1 cellular context compared by ENCODE assay signal in the genomic region with DNA sequence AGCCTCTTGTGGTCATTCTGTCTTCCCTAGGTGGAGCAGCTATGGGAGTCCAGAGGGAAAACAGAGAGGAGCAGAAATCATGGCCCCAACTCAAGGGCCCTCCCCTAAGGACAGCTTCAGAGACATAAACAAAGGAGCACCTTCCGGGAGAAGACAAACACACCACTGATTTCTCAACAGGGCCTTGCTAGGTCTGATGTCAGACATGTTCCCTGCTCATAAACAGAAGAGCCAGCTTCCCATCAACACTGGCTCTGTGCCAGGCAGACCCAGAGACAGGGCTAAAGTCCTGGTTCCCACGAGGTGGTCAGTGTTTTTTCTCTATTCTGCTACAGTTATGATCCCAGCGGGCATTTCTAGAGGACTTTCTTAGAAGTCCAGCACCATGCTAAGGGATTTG.
TF ChIP-seq lines count a peak whose summit lies in the region.

No MANE protein-coding gene starts in this region.

TF ChIP-seq in WTC11, 78 proteins besides CTCF, POLR2A, EP300 and RAD21:
- TF ChIP-seq, protein P1, sequence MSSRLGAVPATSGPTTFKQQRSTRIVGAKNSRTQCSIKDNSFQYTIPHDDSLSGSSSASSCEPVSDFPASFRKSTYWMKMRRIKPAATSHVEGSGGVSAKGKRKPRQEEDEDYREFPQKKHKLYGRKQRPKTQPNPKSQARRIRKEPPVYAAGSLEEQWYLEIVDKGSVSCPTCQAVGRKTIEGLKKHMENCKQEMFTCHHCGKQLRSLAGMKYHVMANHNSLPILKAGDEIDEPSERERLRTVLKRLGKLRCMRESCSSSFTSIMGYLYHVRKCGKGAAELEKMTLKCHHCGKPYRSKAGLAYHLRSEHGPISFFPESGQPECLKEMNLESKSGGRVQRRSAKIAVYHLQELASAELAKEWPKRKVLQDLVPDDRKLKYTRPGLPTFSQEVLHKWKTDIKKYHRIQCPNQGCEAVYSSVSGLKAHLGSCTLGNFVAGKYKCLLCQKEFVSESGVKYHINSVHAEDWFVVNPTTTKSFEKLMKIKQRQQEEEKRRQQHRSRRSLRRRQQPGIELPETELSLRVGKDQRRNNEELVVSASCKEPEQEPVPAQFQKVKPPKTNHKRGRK (CRISPR knock-in tag; IDR thresholded peaks at IDR 0.05; ENCODE audit: borderline replicate concordance) = no peak
- no peak for TF ChIP-seq IRF2 (CRISPR knock-in tag; IDR thresholded peaks at IDR 0.05; ENCODE audit: borderline replicate concordance, low read depth)
- no peak for TF ChIP-seq ZNF416 (CRISPR knock-in tag; IDR thresholded peaks at IDR 0.05)
- TF ChIP-seq, protein P2, sequence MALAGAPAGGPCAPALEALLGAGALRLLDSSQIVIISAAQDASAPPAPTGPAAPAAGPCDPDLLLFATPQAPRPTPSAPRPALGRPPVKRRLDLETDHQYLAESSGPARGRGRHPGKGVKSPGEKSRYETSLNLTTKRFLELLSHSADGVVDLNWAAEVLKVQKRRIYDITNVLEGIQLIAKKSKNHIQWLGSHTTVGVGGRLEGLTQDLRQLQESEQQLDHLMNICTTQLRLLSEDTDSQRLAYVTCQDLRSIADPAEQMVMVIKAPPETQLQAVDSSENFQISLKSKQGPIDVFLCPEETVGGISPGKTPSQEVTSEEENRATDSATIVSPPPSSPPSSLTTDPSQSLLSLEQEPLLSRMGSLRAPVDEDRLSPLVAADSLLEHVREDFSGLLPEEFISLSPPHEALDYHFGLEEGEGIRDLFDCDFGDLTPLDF (CRISPR knock-in tag; IDR thresholded peaks at IDR 0.05) = no peak
- no peak for TF ChIP-seq SMAD4 (CRISPR knock-in tag; IDR thresholded peaks at IDR 0.05)
- no peak for TF ChIP-seq GRHL2 (CRISPR knock-in tag; IDR thresholded peaks at IDR 0.05; ENCODE audit: insufficient replicate concordance, severe bottlenecking)
- no peak for TF ChIP-seq ZNF396 (CRISPR knock-in tag; IDR thresholded peaks at IDR 0.05; ENCODE audit: borderline replicate concordance)
- TF ChIP-seq, protein P3, sequence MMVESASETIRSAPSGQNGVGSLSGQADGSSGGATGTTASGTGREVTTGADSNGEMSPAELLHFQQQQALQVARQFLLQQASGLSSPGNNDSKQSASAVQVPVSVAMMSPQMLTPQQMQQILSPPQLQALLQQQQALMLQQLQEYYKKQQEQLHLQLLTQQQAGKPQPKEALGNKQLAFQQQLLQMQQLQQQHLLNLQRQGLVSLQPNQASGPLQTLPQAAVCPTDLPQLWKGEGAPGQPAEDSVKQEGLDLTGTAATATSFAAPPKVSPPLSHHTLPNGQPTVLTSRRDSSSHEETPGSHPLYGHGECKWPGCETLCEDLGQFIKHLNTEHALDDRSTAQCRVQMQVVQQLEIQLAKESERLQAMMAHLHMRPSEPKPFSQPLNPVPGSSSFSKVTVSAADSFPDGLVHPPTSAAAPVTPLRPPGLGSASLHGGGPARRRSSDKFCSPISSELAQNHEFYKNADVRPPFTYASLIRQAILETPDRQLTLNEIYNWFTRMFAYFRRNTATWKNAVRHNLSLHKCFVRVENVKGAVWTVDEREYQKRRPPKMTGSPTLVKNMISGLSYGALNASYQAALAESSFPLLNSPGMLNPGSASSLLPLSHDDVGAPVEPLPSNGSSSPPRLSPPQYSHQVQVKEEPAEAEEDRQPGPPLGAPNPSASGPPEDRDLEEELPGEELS (CRISPR knock-in tag; IDR thresholded peaks at IDR 0.05) = no peak
